Comparison of ENCODE assay signal across 18 cellular contexts in genomic region chr3:125134952-125135351, GRCh38.
DNase-seq lines count a peak whose midpoint lies in the region; ATAC-seq and TF ChIP-seq lines count a peak whose summit lies in the region.
"Had no signal": no experiment of that assay in that cellular context is flagged by ENCODE, and none has a peak within 500 bp of the region (broad histone marks: within the 10 kb centered on the region; RNA-seq: fewer than 3 reads in every experiment).

No MANE protein-coding gene starts in this region.

- no peak overlapping the region for H3K4me3 ChIP-seq in endodermal cell (ENCODE audit: low read length)
- H3K4me3 ChIP-seq: SJSA1 had no signal

- TF ChIP-seq CTCF in natural killer cell (IDR thresholded peaks at IDR 0.05) = no peak
- TF ChIP-seq CTCF in endodermal cell (conservative IDR thresholded peaks at IDR 0.05) = no peak

- DNase-seq in natural killer cell treated with Interleukin-12 subunit alpha and Interleukin-12 subunit beta and Interleukin-15 and Interleukin-18, amount 100 ng/mL, for 72 hours (ENCODE audit: low spot score) = no peak
- DNase-seq in natural killer cell = no peak
- peak; percentile 66 for DNase-seq in endodermal cell
- peak; percentile 50 for DNase-seq in islet precursor cell
- no peak for DNase-seq in NCI-H2227 (lab: John Stamatoyannopoulos, UW; ENCODE audit: unreplicated experiment)
- DNase-seq in hippocampal formation (lab: John Stamatoyannopoulos, UW) = no peak
- DNase-seq: CD4-positive, CD25-positive, alpha-beta regulatory T cell; GDM1; NCI-H1105; NCI-H146; NCI-H2029; NCI-H2227 treated with DMSO at 0.1 percent for 48 hours; NCI-H526 treated with DMSO at 0.1 percent for 48 hours; Right ventricle myocardium superior; RPMI8226 had no signal

- 68 to 74% methylated on average over 4 to 5 of the region's 6 CpGs for WGBS in endodermal cell (ENCODE audit: insufficient coverage in 1 of 2, insufficient read length in 1 of 2), 2 experiments

- H3K9me3 ChIP-seq in endodermal cell (ENCODE audit: control insufficient read depth, low read length) = no peaks in the 10 kb centered on the region
- H3K9me3 ChIP-seq: SJSA1 had no signal

- H3K36me3 Mint-ChIP-seq in natural killer cell treated with Interleukin-12 subunit alpha and Interleukin-12 subunit beta and Interleukin-15 and Interleukin-18, amount 100 ng/mL, for 72 hours = no peaks in the 10 kb centered on the region
- H3K36me3 Mint-ChIP-seq in natural killer cell (no peaks in the 10 kb centered on the region), endodermal cell (ENCODE audit: low read depth) (peaks cover 8% of the 10 kb centered on the region)
- H3K36me3 Mint-ChIP-seq: CD4-positive, CD25-positive, alpha-beta regulatory T cell had no signal

- H3K27ac Mint-ChIP-seq in natural killer cell treated with Interleukin-12 subunit alpha and Interleukin-12 subunit beta and Interleukin-15 and Interleukin-18, amount 100 ng/mL, for 72 hours = peak overlapping the region; percentile 30 to 41
- H3K27ac Mint-ChIP-seq in natural killer cell = no peak overlapping the region
- peak overlapping the region; percentile 20 for H3K27ac Mint-ChIP-seq in endodermal cell
- H3K27ac Mint-ChIP-seq: CD4-positive, CD25-positive, alpha-beta regulatory T cell had no signal

- intact Hi-C loops in natural killer cell (cut with micrococcal nuclease) = no loop called here

- H3K27me3 Mint-ChIP-seq in natural killer cell treated with Interleukin-12 subunit alpha and Interleukin-12 subunit beta and Interleukin-15 and Interleukin-18, amount 100 ng/mL, for 72 hours = peaks cover 0 to 5% of the 10 kb centered on the region in 2 donors
- H3K27me3 Mint-ChIP-seq in natural killer cell (ENCODE audit: low read depth in 2 of 2) (no peaks in the 10 kb centered on the region), endodermal cell (ENCODE audit: insufficient read depth) (no peaks in the 10 kb centered on the region)

- no peak overlapping the region for H3K4me3 Mint-ChIP-seq in natural killer cell treated with Interleukin-12 subunit alpha and Interleukin-12 subunit beta and Interleukin-15 and Interleukin-18, amount 100 ng/mL, for 72 hours
- H3K4me3 Mint-ChIP-seq in natural killer cell (no peak overlapping the region), endodermal cell (no peak overlapping the region)
- H3K4me3 Mint-ChIP-seq: CD4-positive, CD25-positive, alpha-beta regulatory T cell had no signal

- H3K27ac ChIP-seq in endodermal cell (ENCODE audit: low read depth, low read length) = no peak overlapping the region
- H3K27ac ChIP-seq: HL-60, SJSA1 had no signal

- H3K4me1 Mint-ChIP-seq in natural killer cell treated with Interleukin-12 subunit alpha and Interleukin-12 subunit beta and Interleukin-15 and Interleukin-18, amount 100 ng/mL, for 72 hours (ENCODE audit: low read depth in 2 of 2) = peaks cover 35 to 44% of the 10 kb centered on the region in 2 donors
- H3K4me1 Mint-ChIP-seq in natural killer cell (peaks cover 24 to 36% of the 10 kb centered on the region in 2 donors), endodermal cell (peaks cover 35% of the 10 kb centered on the region)

- no peaks in the 10 kb centered on the region for H3K36me3 ChIP-seq in endodermal cell (ENCODE audit: control insufficient read depth, insufficient read depth, low read length)
- H3K36me3 ChIP-seq: SJSA1 had no signal

- no peak overlapping the region for H3K9ac ChIP-seq in endodermal cell (ENCODE audit: extremely low read depth, low read length, poor library complexity, severe bottlenecking)

- no peaks in the 10 kb centered on the region for H3K27me3 ChIP-seq in endodermal cell (ENCODE audit: control insufficient read depth, insufficient read depth, low read length, poor library complexity, severe bottlenecking)
- H3K27me3 ChIP-seq: SJSA1 had no signal

- ATAC-seq in natural killer cell treated with Interleukin-12 subunit alpha and Interleukin-12 subunit beta and Interleukin-15 and Interleukin-18, amount 100 ng/mL, for 72 hours = no peak
- no peak for ATAC-seq in natural killer cell
- ATAC-seq in HG03521 (IDR thresholded peaks at IDR 0.05; ENCODE audit: unreplicated experiment) = no peak

- no peaks in the 10 kb centered on the region for H3K9me3 Mint-ChIP-seq in natural killer cell treated with Interleukin-12 subunit alpha and Interleukin-12 subunit beta and Interleukin-15 and Interleukin-18, amount 100 ng/mL, for 72 hours
- no peaks in the 10 kb centered on the region for H3K9me3 Mint-ChIP-seq in natural killer cell
- no peaks in the 10 kb centered on the region for H3K9me3 Mint-ChIP-seq in endodermal cell
- H3K9me3 Mint-ChIP-seq: CD4-positive, CD25-positive, alpha-beta regulatory T cell had no signal

- H3K4me1 ChIP-seq in endodermal cell (ENCODE audit: control insufficient read depth, insufficient read depth, low read length) = peaks cover 3% of the 10 kb centered on the region

Comparison
In these comparisons a context has a peak if more than half of its experiments do, and no peak if none do; other contexts are left out.
1. H3K27ac Mint-ChIP-seq: peak in natural killer cell treated with Interleukin-12 subunit alpha and Interleukin-12 subunit beta and Interleukin-15 and Interleukin-18, amount 100 ng/mL, for 72 hours (2 of 2) and endodermal cell (single experiment); none in natural killer cell (0 of 2).
2. DNase-seq: peak in endodermal cell (single experiment) and islet precursor cell (single experiment); none in natural killer cell treated with Interleukin-12 subunit alpha and Interleukin-12 subunit beta and Interleukin-15 and Interleukin-18, amount 100 ng/mL, for 72 hours (single experiment), natural killer cell (single experiment), NCI-H2227 (single experiment) and hippocampal formation (0 of 2).